In the genomic region with DNA sequence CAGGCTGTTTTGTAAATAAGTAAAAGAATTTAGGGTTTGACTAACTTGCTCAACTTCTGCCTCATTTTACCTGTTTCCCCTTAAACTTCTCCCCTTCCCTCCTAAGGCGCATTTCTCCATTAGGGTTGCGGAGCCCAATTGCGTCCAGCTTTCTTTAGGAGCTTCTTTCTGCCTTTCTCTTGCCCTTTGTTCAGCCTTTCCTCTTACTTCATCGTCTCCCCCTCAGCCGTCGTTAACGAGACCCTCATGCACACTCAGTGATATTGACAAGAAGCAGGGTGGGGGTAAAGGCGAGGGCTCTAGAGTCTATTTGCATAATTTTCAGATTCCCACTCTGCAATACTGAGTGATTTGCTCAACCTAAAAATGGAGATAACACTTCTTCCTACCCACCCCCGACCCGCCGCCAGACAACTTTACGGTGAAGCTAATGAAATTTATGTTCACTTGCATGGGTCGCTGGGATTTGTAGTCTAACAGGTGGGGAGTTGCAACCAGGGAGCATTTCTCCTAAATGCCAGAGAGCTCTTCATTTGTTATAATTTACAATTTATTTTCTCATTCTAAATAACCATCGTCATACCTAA, we compare ENCODE assay signal across 8 cellular contexts. TPM values are rescaled to one million over a fixed set of nuclear protein-coding genes. Genes with fewer than 3 reads are reported as not detected.
DNase-seq lines count a peak whose midpoint lies in the region; ATAC-seq and TF ChIP-seq lines count a peak whose summit lies in the region.

No MANE protein-coding gene starts in this region.

- peak overlapping the region; percentile 96 for H3K4me3 Mint-ChIP-seq in MCF 10A (ENCODE audit: unreplicated experiment)

- H3K4me1 Mint-ChIP-seq in MCF 10A (ENCODE audit: insufficient read depth, unreplicated experiment) = peaks cover 33% of the 10 kb centered on the region

- H3K9me3 ChIP-seq in cardiac muscle cell (ENCODE audit: low read depth) (no peaks in the 10 kb centered on the region), lung (ENCODE audit: control insufficient read depth in 2 of 2, insufficient read depth in 1 of 2, low read length in 1 of 2) (no peaks in the 10 kb centered on the region), stomach smooth muscle (ENCODE audit: control insufficient read depth in 2 of 2, low read length in 2 of 2) (no peaks in the 10 kb centered on the region)

- peak overlapping the region; percentile 80 for H3K4me3 ChIP-seq in cardiac muscle cell
- H3K4me3 ChIP-seq in lung = peak overlapping the region; percentile 78
- peak overlapping the region; percentile 85 to 93 for H3K4me3 ChIP-seq in stomach smooth muscle (ENCODE audit: low read length in 2 of 2)

- 12 to 14% methylated on average over 14 of the region's 14 CpGs for WGBS in lung, 2 donors

- CTCF ChIA-PET in MCF 10A (lab: Yijun Ruan, JAX) = interaction anchor here (0.6 to 6.5 kb wide), 27 partner anchors 8 to 518 kb away, joined by 3 to 61 read pairs (median 3); no protein-coding TSS in a partner anchor

- intact Hi-C loops in left cardiac atrium (cut with DNase I) = loop anchor here (5.0 kb wide), 2 partner anchors 274 to 334 kb away; a partner anchor contains a TSS
- intact Hi-C loops in MCF 10A (cut with micrococcal nuclease) = loop anchor here (1.0 to 5.0 kb wide), 2 partner anchors 33 to 199 kb away; a partner anchor contains a TSS

- TF ChIP-seq CTCF in cardiac muscle cell (IDR thresholded peaks at IDR 0.05; ENCODE audit: low read depth, low read length) (no peak), MCF 10A (IDR thresholded peaks at IDR 0.05; ENCODE audit: unreplicated experiment) (no peak), lung (IDR thresholded peaks at IDR 0.05; ENCODE audit: control extremely low read depth, extremely low read depth) (no peak)

- H3K36me3 ChIP-seq in cardiac muscle cell = no peaks in the 10 kb centered on the region
- H3K36me3 ChIP-seq in lung (ENCODE audit: control insufficient read depth in 2 of 2, insufficient read depth in 2 of 2, low read length in 2 of 2) = peaks cover 0 to 4% of the 10 kb centered on the region in 2 donors
- H3K36me3 ChIP-seq in stomach smooth muscle (ENCODE audit: control insufficient read depth in 2 of 2, insufficient read depth in 2 of 2, low read length in 2 of 2) = peaks cover 0 to 3% of the 10 kb centered on the region in 2 donors

- H3K9ac ChIP-seq in stomach smooth muscle (ENCODE audit: low read length in 2 of 2) = peak overlapping the region; percentile 89 to 92

- peak overlapping the region; percentile 98 for H3K27ac Mint-ChIP-seq in MCF 10A (ENCODE audit: low read depth, unreplicated experiment)

- no peaks in the 10 kb centered on the region for H3K27me3 ChIP-seq in cardiac muscle cell
- H3K27me3 ChIP-seq in lung (ENCODE audit: control insufficient read depth, insufficient read depth) = no peaks in the 10 kb centered on the region
- H3K27me3 ChIP-seq in stomach smooth muscle (ENCODE audit: control insufficient read depth in 1 of 2, insufficient read depth in 2 of 2, low read length in 2 of 2) = no peaks in the 10 kb centered on the region

- DNase-seq in cardiac muscle cell (ENCODE audit: low read depth in 1 of 2, low spot score in 1 of 2) (no peak), left cardiac atrium (no peak), MCF 10A (ENCODE audit: unreplicated experiment) (no peak), lung (ENCODE audit: low spot score) (no peak), superior temporal gyrus (ENCODE audit: extremely low spot score) (no peak), DMS114 treated with DMSO at 0.1 percent for 48 hours (lab: John Stamatoyannopoulos, UW; ENCODE audit: unreplicated experiment) (no peak)

- ATAC-seq in left cardiac atrium (no peak), SK-N-SH treated with all-trans-retinoic acid at 6 μM for 48 hours (0 out of 3 replicates have a peak, but pooled peaks have one; percentile 5), lung (ENCODE audit: insufficient read depth, low FRiP score) (no peak)

- H3K36me3 Mint-ChIP-seq in MCF 10A (ENCODE audit: insufficient read depth, unreplicated experiment) = no peaks in the 10 kb centered on the region

- no peaks in the 10 kb centered on the region for H3K27me3 Mint-ChIP-seq in MCF 10A (ENCODE audit: insufficient read depth, unreplicated experiment)

- no TSS peak for BruUV-seq in MCF 10A (replicated peaks; lab: Mats Ljungman, UMichigan)

- H3K27ac ChIP-seq in cardiac muscle cell = peak overlapping the region; percentile 88
- peak overlapping the region; percentile 91 to 100 for H3K27ac ChIP-seq in lung (ENCODE audit: low read depth in 1 of 2, low read length in 1 of 2)
- H3K27ac ChIP-seq in stomach smooth muscle (ENCODE audit: low read length) = peak overlapping the region; percentile 92

- H3K4me1 ChIP-seq in cardiac muscle cell (ENCODE audit: low read depth) (no peaks in the 10 kb centered on the region), lung (ENCODE audit: control insufficient read depth in 2 of 2, insufficient read depth in 2 of 2, low read length in 2 of 2) (peaks cover 3 to 19% of the 10 kb centered on the region in 2 donors), stomach smooth muscle (ENCODE audit: control insufficient read depth, insufficient read depth, low read length) (peaks cover 16% of the 10 kb centered on the region)

- H3K9me3 Mint-ChIP-seq in MCF 10A (ENCODE audit: unreplicated experiment) = no peaks in the 10 kb centered on the region

- POLR2A ChIA-PET in MCF 10A (lab: Yijun Ruan, JAX) = interaction anchor here (0.6 to 5.5 kb wide), 25 partner anchors 8 to 1991 kb away, joined by 3 to 91 read pairs (median 7); a partner anchor contains a TSS

TF ChIP-seq in SK-N-SH treated with all-trans-retinoic acid at 6 μM for 48 hours, 23 proteins besides CTCF, POLR2A, EP300 and RAD21:
- no peak for TF ChIP-seq ZNF565 (CRISPR knock-in tag; conservative IDR thresholded peaks at IDR 0.05; ENCODE audit: low read depth)
- TF ChIP-seq ZFP30 (CRISPR knock-in tag; IDR thresholded peaks at IDR 0.05) = no peak
- no peak for TF ChIP-seq ARNTL (CRISPR knock-in tag; IDR thresholded peaks at IDR 0.05; ENCODE audit: borderline replicate concordance, low read depth)
- TF ChIP-seq ISL1 (CRISPR knock-in tag; IDR thresholded peaks at IDR 0.05) = no peak
- TF ChIP-seq, protein P1, sequence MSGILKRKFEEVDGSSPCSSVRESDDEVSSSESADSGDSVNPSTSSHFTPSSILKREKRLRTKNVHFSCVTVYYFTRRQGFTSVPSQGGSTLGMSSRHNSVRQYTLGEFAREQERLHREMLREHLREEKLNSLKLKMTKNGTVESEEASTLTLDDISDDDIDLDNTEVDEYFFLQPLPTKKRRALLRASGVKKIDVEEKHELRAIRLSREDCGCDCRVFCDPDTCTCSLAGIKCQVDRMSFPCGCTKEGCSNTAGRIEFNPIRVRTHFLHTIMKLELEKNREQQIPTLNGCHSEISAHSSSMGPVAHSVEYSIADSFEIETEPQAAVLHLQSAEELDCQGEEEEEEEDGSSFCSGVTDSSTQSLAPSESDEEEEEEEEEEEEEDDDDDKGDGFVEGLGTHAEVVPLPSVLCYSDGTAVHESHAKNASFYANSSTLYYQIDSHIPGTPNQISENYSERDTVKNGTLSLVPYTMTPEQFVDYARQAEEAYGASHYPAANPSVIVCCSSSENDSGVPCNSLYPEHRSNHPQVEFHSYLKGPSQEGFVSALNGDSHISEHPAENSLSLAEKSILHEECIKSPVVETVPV (CRISPR knock-in tag; IDR thresholded peaks at IDR 0.05) = no peak
- no peak for TF ChIP-seq BACH2 (CRISPR knock-in tag; IDR thresholded peaks at IDR 0.05; ENCODE audit: borderline replicate concordance)
- TF ChIP-seq ZNF70 (CRISPR knock-in tag; IDR thresholded peaks at IDR 0.05) = no peak
- TF ChIP-seq ZFP3 (CRISPR knock-in tag; IDR thresholded peaks at IDR 0.05) = no peak
- TF ChIP-seq RARB (CRISPR knock-in tag; IDR thresholded peaks at IDR 0.05) = no peak

RNA-seq across cellular contexts. Expression of a gene that starts 1.3 kb away (rescaled TPM):
- total RNA-seq in cardiac muscle cell (2.7 and 5.5 TPM in 2 replicates), left cardiac atrium (1 to 10 TPM; 4.4 to 5.3 TPM), MCF 10A (2022) (58.4 and 62.7 TPM in 2 replicates), lung (10 to 100 TPM; 47.1 to 73.0 TPM)
- polyA plus RNA-seq in cardiac muscle cell (3.0 and 5.1 TPM in 2 replicates), lung (10 to 100 TPM; 31.3 to 65.1 TPM)
